Comparison of ENCODE assay signal across 10 cellular contexts in the genomic region with DNA sequence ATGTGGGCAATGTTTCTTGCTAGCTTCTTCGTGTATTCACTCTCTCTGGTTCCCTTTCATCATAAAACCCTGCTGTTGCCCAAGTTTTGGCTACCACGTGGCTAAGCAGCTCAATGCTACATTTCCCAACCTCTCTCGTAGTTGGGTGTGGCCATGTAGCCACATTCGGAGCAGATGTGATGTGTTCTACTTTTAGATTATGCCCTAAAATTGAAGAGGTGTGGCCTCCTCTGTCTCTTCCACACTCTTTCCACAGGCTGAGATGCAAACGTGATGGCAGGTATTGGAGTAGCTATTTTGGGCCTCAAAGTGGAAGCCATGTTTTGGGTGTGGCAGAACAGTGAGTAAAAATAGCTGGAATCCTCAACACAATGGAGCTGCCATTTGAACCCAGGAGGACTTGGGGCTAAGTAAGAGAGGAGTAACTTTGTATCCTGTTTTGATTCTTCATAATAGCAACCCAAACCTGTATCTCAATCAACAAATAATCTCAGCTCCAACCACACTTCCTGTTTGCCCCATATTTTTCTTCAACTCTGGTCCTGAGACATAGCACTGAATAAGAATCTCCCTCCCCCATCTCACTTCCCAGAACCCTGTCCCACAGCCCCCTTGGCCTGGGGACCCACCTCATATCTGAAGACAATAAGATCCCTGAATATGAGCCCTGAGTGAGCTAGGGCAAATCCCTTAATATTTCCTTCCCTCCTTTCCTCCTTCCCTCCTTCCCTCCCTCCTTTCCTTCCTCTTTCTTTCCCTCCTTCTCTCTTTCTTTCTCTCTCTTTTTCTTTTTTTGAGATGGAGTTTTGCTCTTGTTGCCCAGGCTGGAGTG. TPM values are rescaled to one million over a fixed set of nuclear protein-coding genes. Genes with fewer than 3 reads are reported as not detected.
DNase-seq lines count a peak whose midpoint lies in the region; ATAC-seq, FAIRE-seq and TF ChIP-seq lines count a peak whose summit lies in the region.
"Had no signal": no experiment of that assay in that cellular context is flagged by ENCODE, and none has a peak within 500 bp of the region (broad histone marks: within the 10 kb centered on the region; RNA-seq: fewer than 3 reads in every experiment).

No MANE protein-coding gene starts in this region.

- no peaks in the 10 kb centered on the region for H3K27me3 Mint-ChIP-seq in CD8-positive, alpha-beta T cell (ENCODE audit: low read depth)
- no peaks in the 10 kb centered on the region for H3K27me3 Mint-ChIP-seq in T-helper 2 cell treated with Interferon-gamma antibody and Interleukin-4, amounts not matched to agents 5 μg/mL and 100 μg/mL, for 36 hours (ENCODE audit: low read depth)

- peaks cover 12% of the 10 kb centered on the region for H3K79me2 ChIP-seq in HepG2 (ENCODE audit: insufficient read depth, low read length)

- POLR2A ChIA-PET in CD8-positive, alpha-beta T cell (lab: Charles Lee), result interaction anchor here (0.6 to 2.5 kb wide), 7 partner anchors 9 to 364 kb away, joined by 3 to 26 read pairs (median 4); partner anchors contain the start of genes APOBR, ATXN2L and SGF29
- POLR2A ChIA-PET in HepG2 (lab: Yijun Ruan, JAX), result interaction anchor here (1.4 to 1.5 kb wide), 2 partner anchors 8 to 75 kb away, joined by 6 to 8 read pairs; partner anchors contain the start of gene SULT1A1

- peak overlapping the region; percentile 92 for H3K27ac Mint-ChIP-seq in CD8-positive, alpha-beta T cell
- H3K27ac Mint-ChIP-seq in T-helper 2 cell treated with Interferon-gamma antibody and Interleukin-4, amounts not matched to agents 5 μg/mL and 100 μg/mL, for 36 hours, result peak overlapping the region; percentile 56

- H4K20me1 ChIP-seq in HepG2 (ENCODE audit: insufficient read depth, low read length), result no peaks in the 10 kb centered on the region

- TF ChIP-seq EP300 in HepG2 (IDR thresholded peaks at IDR 0.05; ENCODE audit: low read depth in 2 of 2, low read length in 2 of 2) (no peak), HepG2 (CRISPR knock-in tag; IDR thresholded peaks at IDR 0.05; ENCODE audit: borderline replicate concordance) (no peak)

- peak overlapping the region; percentile 63 for H3K4me3 Mint-ChIP-seq in CD8-positive, alpha-beta T cell
- H3K4me3 Mint-ChIP-seq in T-helper 2 cell treated with Interferon-gamma antibody and Interleukin-4, amounts not matched to agents 5 μg/mL and 100 μg/mL, for 36 hours, result no peak overlapping the region

- no peak overlapping the region for H3K9ac ChIP-seq in HepG2 (ENCODE audit: insufficient read depth, low read depth, low read length)

- no peak overlapping the region for H3K4me2 ChIP-seq in HepG2 (ENCODE audit: low read depth, low read length)

- DNase-seq in CD8-positive, alpha-beta T cell, result peak in 2 of 7 experiments; percentile 16 to 55
- no peak for DNase-seq in T-helper 2 cell treated with Interferon-gamma antibody and Interleukin-4, amounts not matched to agents 5 μg/mL and 100 μg/mL, for 36 hours (ENCODE audit: low spot score)
- DNase-seq in HepG2 (ENCODE audit: low spot score), result no peak
- no peak for DNase-seq in NCI-H146 (lab: John Stamatoyannopoulos, UW)
- no peak for DNase-seq in small intestine
- DNase-seq: EL, H7, NCI-H1436 treated with DMSO at 0.1 percent for 48 hours had no signal

- no TSS peak for BruUV-seq in HepG2 (replicated peaks; lab: Mats Ljungman, UMichigan)

- in situ Hi-C loops in HepG2 (cut with HindIII; ENCODE audit: extremely low pct_ligation_motif_present, low pct_unique_long_range_greater_than_20kb), result no loop called here

- no peak overlapping the region for H2AFZ ChIP-seq in HepG2 (ENCODE audit: low read length)

- no peak overlapping the region for H3K4me3 ChIP-seq in CD8-positive, alpha-beta T cell (ENCODE audit: low read depth, low read length)
- H3K4me3 ChIP-seq in HepG2 (replicated peaks in 1 of 3; ENCODE audit: insufficient read depth in 1 of 3, low read depth in 2 of 3, low read length in 3 of 3), result no peak overlapping the region
- no peak overlapping the region for H3K4me3 ChIP-seq in small intestine (ENCODE audit: low read depth in 1 of 2, low read length in 2 of 2)

- intact Hi-C loops in CD8-positive, alpha-beta T cell (cut with DNase I, micrococcal nuclease), result loop anchor here in 1 of 2 experiments (2.0 kb wide), 1 partner anchor 40 kb away; the partner anchor contains the start of gene APOBR
- intact Hi-C loops in HepG2 (cut with micrococcal nuclease; ENCODE audit: unreplicated experiment), result no loop called here

- no peak for TF ChIP-seq RAD21 in HepG2 (CRISPR knock-in tag; IDR thresholded peaks at IDR 0.05)

- no peaks in the 10 kb centered on the region for H3K36me3 Mint-ChIP-seq in CD8-positive, alpha-beta T cell
- H3K36me3 Mint-ChIP-seq in T-helper 2 cell treated with Interferon-gamma antibody and Interleukin-4, amounts not matched to agents 5 μg/mL and 100 μg/mL, for 36 hours (ENCODE audit: low read depth), result no peaks in the 10 kb centered on the region

- no peak for TF ChIP-seq POLR2A in HepG2 (IDR thresholded peaks at IDR 0.05; ENCODE audit: insufficient read depth in 1 of 2, low read depth in 2 of 2, low read length in 2 of 2)

- H3K9me3 Mint-ChIP-seq in CD8-positive, alpha-beta T cell, result peaks cover 6% of the 10 kb centered on the region
- H3K9me3 Mint-ChIP-seq in T-helper 2 cell treated with Interferon-gamma antibody and Interleukin-4, amounts not matched to agents 5 μg/mL and 100 μg/mL, for 36 hours, result peaks cover 4% of the 10 kb centered on the region

- no peak overlapping the region for H3K27ac ChIP-seq in CD8-positive, alpha-beta T cell (ENCODE audit: low read depth, low read length)
- H3K27ac ChIP-seq in HepG2 (ENCODE audit: extremely low read length, insufficient read depth, low read length) (no peak overlapping the region), small intestine (ENCODE audit: low read depth in 1 of 2, low read length in 1 of 2) (peak overlapping the region in 1 of 2 donors; percentile 55)

- H3K4me1 Mint-ChIP-seq in CD8-positive, alpha-beta T cell (ENCODE audit: low read depth), result peaks cover 40% of the 10 kb centered on the region
- peaks cover 14% of the 10 kb centered on the region for H3K4me1 Mint-ChIP-seq in T-helper 2 cell treated with Interferon-gamma antibody and Interleukin-4, amounts not matched to agents 5 μg/mL and 100 μg/mL, for 36 hours (ENCODE audit: low read depth)

- no peaks in the 10 kb centered on the region for H3K27me3 ChIP-seq in CD8-positive, alpha-beta T cell (ENCODE audit: insufficient read depth, low read length)
- H3K27me3 ChIP-seq in HepG2 (ENCODE audit: control insufficient read depth in 1 of 2, insufficient read depth in 2 of 2, low read length in 2 of 2), result no peaks in the 10 kb centered on the region
- H3K27me3 ChIP-seq in small intestine (ENCODE audit: control insufficient read depth in 2 of 2, insufficient read depth in 2 of 2, low read length in 2 of 2), result no peaks in the 10 kb centered on the region

- TF ChIP-seq CTCF in CD8-positive, alpha-beta T cell (IDR thresholded peaks at IDR 0.05), result no peak
- TF ChIP-seq CTCF in HepG2 (CRISPR knock-in tag; IDR thresholded peaks at IDR 0.05), result no peak

- 78% methylated on average over 5 of the region's 5 CpGs for WGBS in HepG2 (ENCODE audit: low lambda C conversion rate)
- 68 to 82% (median 71%) methylated on average over 5 of the region's 5 CpGs for WGBS in small intestine, 3 donors

- CTCF ChIA-PET in CD8-positive, alpha-beta T cell (lab: Charles Lee), result interaction anchor here (0.7 to 1.4 kb wide), 4 partner anchors 9 to 20 kb away, joined by 3 to 7 read pairs (median 3); no protein-coding TSS in a partner anchor
- CTCF ChIA-PET in HepG2 (lab: Yijun Ruan, JAX; ENCODE audit: low intra/inter-chr PET ratio, low total read pairs), result no interaction called here

- no peaks in the 10 kb centered on the region for H3K36me3 ChIP-seq in CD8-positive, alpha-beta T cell (ENCODE audit: insufficient read depth, low read length)
- H3K36me3 ChIP-seq in HepG2 (replicated peaks in 1 of 2; ENCODE audit: control insufficient read depth in 1 of 2, insufficient read depth in 2 of 2, low read length in 2 of 2), result peaks cover 0 to 3% of the 10 kb centered on the region in 2 experiments; a peak in 1 of 5 replicates
- no peaks in the 10 kb centered on the region for H3K36me3 ChIP-seq in small intestine (ENCODE audit: control insufficient read depth in 2 of 2, insufficient read depth in 2 of 2, low read length in 2 of 2)

- ATAC-seq in CD8-positive, alpha-beta T cell, result peak; percentile 64
- no peak for ATAC-seq in HepG2
- ATAC-seq in GM19351 (IDR thresholded peaks at IDR 0.05; ENCODE audit: unreplicated experiment), result no peak
- ATAC-seq: activated CD4-positive, CD25-positive, alpha-beta regulatory T cell treated with anti-CD3 and anti-CD28 coated beads, Interleukin-2, amount 50 U/mL, for 24 hours had no signal

- H3K9me3 ChIP-seq in CD8-positive, alpha-beta T cell (ENCODE audit: low read length), result no peaks in the 10 kb centered on the region
- H3K9me3 ChIP-seq in HepG2 (ENCODE audit: low read length) (no peaks in the 10 kb centered on the region), small intestine (ENCODE audit: control insufficient read depth, low read depth) (no peaks in the 10 kb centered on the region)

- FAIRE-seq in HepG2 (lab: Jason Lieb, UNC) (no peak), small intestine (lab: Jason Lieb, UNC) (no peak)

- peaks cover 15% of the 10 kb centered on the region for H3K4me1 ChIP-seq in CD8-positive, alpha-beta T cell (ENCODE audit: insufficient read depth, low read length)
- H3K4me1 ChIP-seq in HepG2 (ENCODE audit: insufficient read depth, low read length) (peaks cover 60% of the 10 kb centered on the region), small intestine (ENCODE audit: control insufficient read depth in 2 of 2, insufficient read depth in 1 of 2, low read depth in 1 of 2, low read length in 1 of 2) (peaks cover 0 to 5% of the 10 kb centered on the region in 2 donors)

RNA-seq across cellular contexts. Expression of gene NUPR1, which starts 4.0 kb away (rescaled TPM):
- not detected for total RNA-seq in CD8-positive, alpha-beta T cell
- 18.0 and 23.9 TPM in 2 replicates for total RNA-seq in HepG2 (2016; rRNA removed; fragmentation: Illumina TruSeq; extraction: Trizol)
- 7.4 and 7.5 TPM in 2 replicates for total RNA-seq in HepG2 (2016; cell fraction: cytosol; rRNA removed; fragmentation: Illumina TruSeq; extraction: Trizol; ENCODE audit: low read depth)
- total RNA-seq in HepG2 (2016; cell fraction: insoluble cytoplasmic fraction; rRNA removed; fragmentation: Illumina TruSeq; extraction: Trizol), result 18.2 and 22.3 TPM in 2 replicates
- 9.6 and 12.0 TPM in 2 replicates for total RNA-seq in HepG2 (2016; cell fraction: membrane; rRNA removed; fragmentation: Illumina TruSeq; extraction: Trizol)
- 6.4 and 6.7 TPM in 2 replicates for total RNA-seq in HepG2 (2016; cell fraction: nucleus; rRNA removed; fragmentation: Illumina TruSeq; extraction: Trizol)
- 20.7 and 25.6 TPM in 2 replicates for polyA plus RNA-seq in HepG2 (2011; rRNA removed)
- polyA plus RNA-seq in HepG2 (2011; cell fraction: cytosol; rRNA removed), result 6.7 and 11.7 TPM in 2 replicates
- polyA plus RNA-seq in HepG2 (2011; cell fraction: nucleus; rRNA removed), result 8.3 and 9.2 TPM in 2 replicates
- 5.3 and 10.3 TPM in 2 replicates for polyA plus RNA-seq in HepG2 (2012)
- 17.0 and 17.7 TPM in 2 replicates for polyA plus RNA-seq in HepG2 (2016; cell fraction: cytosol; fragmentation: Illumina TruSeq; extraction: Trizol; ENCODE audit: low read depth)
- polyA plus RNA-seq in HepG2 (2016; cell fraction: insoluble cytoplasmic fraction; fragmentation: Illumina TruSeq; extraction: Trizol; ENCODE audit: low read depth), result 33.9 and 41.5 TPM in 2 replicates
- polyA plus RNA-seq in HepG2 (2016; cell fraction: membrane; fragmentation: Illumina TruSeq; extraction: Trizol; ENCODE audit: low read depth), result 18.7 and 22.5 TPM in 2 replicates
- 19.8 and 24.6 TPM in 2 replicates for polyA plus RNA-seq in HepG2 (2016; cell fraction: nucleus; fragmentation: Illumina TruSeq; extraction: Trizol; ENCODE audit: insufficient read depth, low read depth)
- 1.6 and 2.1 TPM in 2 replicates for polyA minus RNA-seq in HepG2 (2011; rRNA and poly(A)+ RNA removed; ENCODE audit: low replicate concordance)
- polyA minus RNA-seq in HepG2 (2011; cell fraction: cytosol; rRNA and poly(A)+ RNA removed), result 3.0 and 3.5 TPM in 2 replicates
- 2.4 and 4.7 TPM in 2 replicates for polyA minus RNA-seq in HepG2 (2011; cell fraction: nucleus; rRNA and poly(A)+ RNA removed)
- 100 to 1,000 TPM in 1 of 3 donors, 10 to 100 TPM in 1, 1 to 10 TPM in 1; 3.1 to 104 (median 19.5) TPM for polyA plus RNA-seq in small intestine
- total RNA-seq: H7 had no signal

RNA-seq across cellular contexts. Expression of gene SGF29, which starts 19.0 kb away (rescaled TPM):
- total RNA-seq in CD8-positive, alpha-beta T cell, result 10 to 100 TPM; 41.1 to 44.5 TPM
- total RNA-seq in HepG2 (2016; rRNA removed; fragmentation: Illumina TruSeq; extraction: Trizol), result 21.2 and 29.4 TPM in 2 replicates
- total RNA-seq in HepG2 (2016; cell fraction: cytosol; rRNA removed; fragmentation: Illumina TruSeq; extraction: Trizol; ENCODE audit: low read depth), result 26.2 and 36.6 TPM in 2 replicates
- total RNA-seq in HepG2 (2016; cell fraction: insoluble cytoplasmic fraction; rRNA removed; fragmentation: Illumina TruSeq; extraction: Trizol), result 15.6 and 27.3 TPM in 2 replicates
- total RNA-seq in HepG2 (2016; cell fraction: membrane; rRNA removed; fragmentation: Illumina TruSeq; extraction: Trizol), result 15.4 and 17.8 TPM in 2 replicates
- 19.6 and 24.7 TPM in 2 replicates for total RNA-seq in HepG2 (2016; cell fraction: nucleus; rRNA removed; fragmentation: Illumina TruSeq; extraction: Trizol)
- 5.0 and 5.4 TPM in 2 replicates for polyA plus RNA-seq in HepG2 (2011; rRNA removed)
- polyA plus RNA-seq in HepG2 (2011; cell fraction: cytosol; rRNA removed), result 2.3 and 3.5 TPM in 2 replicates
- 15.5 and 19.7 TPM in 2 replicates for polyA plus RNA-seq in HepG2 (2011; cell fraction: nucleus; rRNA removed)
- polyA plus RNA-seq in HepG2 (2012), result 20.2 and 32.1 TPM in 2 replicates
- 8.6 and 9.4 TPM in 2 replicates for polyA plus RNA-seq in HepG2 (2016; cell fraction: cytosol; fragmentation: Illumina TruSeq; extraction: Trizol; ENCODE audit: low read depth)
- polyA plus RNA-seq in HepG2 (2016; cell fraction: insoluble cytoplasmic fraction; fragmentation: Illumina TruSeq; extraction: Trizol; ENCODE audit: low read depth), result 14.8 and 18.5 TPM in 2 replicates
- 8.0 and 9.0 TPM in 2 replicates for polyA plus RNA-seq in HepG2 (2016; cell fraction: membrane; fragmentation: Illumina TruSeq; extraction: Trizol; ENCODE audit: low read depth)
- polyA plus RNA-seq in HepG2 (2016; cell fraction: nucleus; fragmentation: Illumina TruSeq; extraction: Trizol; ENCODE audit: insufficient read depth, low read depth), result 36.0 and 46.1 TPM in 2 replicates
- 10.9 and 13.8 TPM in 2 replicates for polyA minus RNA-seq in HepG2 (2011; rRNA and poly(A)+ RNA removed; ENCODE audit: low replicate concordance)
- polyA minus RNA-seq in HepG2 (2011; cell fraction: cytosol; rRNA and poly(A)+ RNA removed), result 5.9 and 8.4 TPM in 2 replicates
- 9.9 and 14.9 TPM in 2 replicates for polyA minus RNA-seq in HepG2 (2011; cell fraction: nucleus; rRNA and poly(A)+ RNA removed)
- 10 to 100 TPM; 18.1 to 46.3 (median 42.2) TPM for polyA plus RNA-seq in small intestine

RNA-seq across cellular contexts. Expression of gene IL27, which starts 28.1 kb away (rescaled TPM):
- not detected for total RNA-seq in CD8-positive, alpha-beta T cell
- total RNA-seq in HepG2 (2016; rRNA removed; fragmentation: Illumina TruSeq; extraction: Trizol), result 0.13 TPM in 1 of 2 replicates, not detected in the other
- total RNA-seq in HepG2 (2016; cell fraction: cytosol; rRNA removed; fragmentation: Illumina TruSeq; extraction: Trizol; ENCODE audit: low read depth), result not detected in 2 replicates
- not detected in 2 replicates for total RNA-seq in HepG2 (2016; cell fraction: insoluble cytoplasmic fraction; rRNA removed; fragmentation: Illumina TruSeq; extraction: Trizol)
- total RNA-seq in HepG2 (2016; cell fraction: membrane; rRNA removed; fragmentation: Illumina TruSeq; extraction: Trizol), result 0.17 TPM in 1 of 2 replicates, not detected in the other
- not detected in 2 replicates for total RNA-seq in HepG2 (2016; cell fraction: nucleus; rRNA removed; fragmentation: Illumina TruSeq; extraction: Trizol)
- polyA plus RNA-seq in HepG2 (2011; rRNA removed), result 0.29 and 0.54 TPM in 2 replicates
- 0.26 and 0.31 TPM in 2 replicates for polyA plus RNA-seq in HepG2 (2011; cell fraction: cytosol; rRNA removed)
- 0.50 and 0.71 TPM in 2 replicates for polyA plus RNA-seq in HepG2 (2011; cell fraction: nucleus; rRNA removed)
- 0.16 and 0.35 TPM in 2 replicates for polyA plus RNA-seq in HepG2 (2012)
- not detected in 2 replicates for polyA plus RNA-seq in HepG2 (2016; cell fraction: cytosol; fragmentation: Illumina TruSeq; extraction: Trizol; ENCODE audit: low read depth)
- not detected in 2 replicates for polyA plus RNA-seq in HepG2 (2016; cell fraction: insoluble cytoplasmic fraction; fragmentation: Illumina TruSeq; extraction: Trizol; ENCODE audit: low read depth)
- not detected in 2 replicates for polyA plus RNA-seq in HepG2 (2016; cell fraction: membrane; fragmentation: Illumina TruSeq; extraction: Trizol; ENCODE audit: low read depth)
- polyA plus RNA-seq in HepG2 (2016; cell fraction: nucleus; fragmentation: Illumina TruSeq; extraction: Trizol; ENCODE audit: insufficient read depth, low read depth), result not detected in 2 replicates
- 0.76 TPM in 1 of 2 replicates, not detected in the other for polyA minus RNA-seq in HepG2 (2011; rRNA and poly(A)+ RNA removed; ENCODE audit: low replicate concordance)
- polyA minus RNA-seq in HepG2 (2011; cell fraction: cytosol; rRNA and poly(A)+ RNA removed), result not detected in 2 replicates
- not detected in 2 replicates for polyA minus RNA-seq in HepG2 (2011; cell fraction: nucleus; rRNA and poly(A)+ RNA removed)
- polyA plus RNA-seq in small intestine, result under 1 TPM in 1 of 3 donors, not detected in 2; 0.15 TPM
- total RNA-seq: H7 had no signal

RNA-seq across cellular contexts. Expression of gene APOBR, which starts 40.3 kb away (rescaled TPM):
- 1 to 10 TPM; 6.3 TPM for total RNA-seq in CD8-positive, alpha-beta T cell
- 0.11 TPM in 1 of 2 replicates, not detected in the other for total RNA-seq in HepG2 (2016; rRNA removed; fragmentation: Illumina TruSeq; extraction: Trizol)
- total RNA-seq in HepG2 (2016; cell fraction: cytosol; rRNA removed; fragmentation: Illumina TruSeq; extraction: Trizol; ENCODE audit: low read depth), result not detected in 2 replicates
- total RNA-seq in HepG2 (2016; cell fraction: insoluble cytoplasmic fraction; rRNA removed; fragmentation: Illumina TruSeq; extraction: Trizol), result 0.15 TPM in 1 of 2 replicates, not detected in the other
- not detected in 2 replicates for total RNA-seq in HepG2 (2016; cell fraction: membrane; rRNA removed; fragmentation: Illumina TruSeq; extraction: Trizol)
- total RNA-seq in HepG2 (2016; cell fraction: nucleus; rRNA removed; fragmentation: Illumina TruSeq; extraction: Trizol), result 0.09 TPM in 1 of 2 replicates, not detected in the other
- polyA plus RNA-seq in HepG2 (2011; rRNA removed), result 0.03 TPM in 2 replicates
- polyA plus RNA-seq in HepG2 (2011; cell fraction: cytosol; rRNA removed), result 0.01 and 0.03 TPM in 2 replicates
- polyA plus RNA-seq in HepG2 (2011; cell fraction: nucleus; rRNA removed), result 0.07 and 0.11 TPM in 2 replicates
- polyA plus RNA-seq in HepG2 (2012), result 0.13 and 0.17 TPM in 2 replicates
- not detected in 2 replicates for polyA plus RNA-seq in HepG2 (2016; cell fraction: cytosol; fragmentation: Illumina TruSeq; extraction: Trizol; ENCODE audit: low read depth)
- 0.08 and 0.14 TPM in 2 replicates for polyA plus RNA-seq in HepG2 (2016; cell fraction: insoluble cytoplasmic fraction; fragmentation: Illumina TruSeq; extraction: Trizol; ENCODE audit: low read depth)
- polyA plus RNA-seq in HepG2 (2016; cell fraction: membrane; fragmentation: Illumina TruSeq; extraction: Trizol; ENCODE audit: low read depth), result not detected in 2 replicates
- polyA plus RNA-seq in HepG2 (2016; cell fraction: nucleus; fragmentation: Illumina TruSeq; extraction: Trizol; ENCODE audit: insufficient read depth, low read depth), result 0.23 and 0.61 TPM in 2 replicates
- 0.04 TPM in 1 of 2 replicates, not detected in the other for polyA minus RNA-seq in HepG2 (2011; rRNA and poly(A)+ RNA removed; ENCODE audit: low replicate concordance)
- polyA minus RNA-seq in HepG2 (2011; cell fraction: cytosol; rRNA and poly(A)+ RNA removed), result not detected in 2 replicates
- polyA minus RNA-seq in HepG2 (2011; cell fraction: nucleus; rRNA and poly(A)+ RNA removed), result not detected in 2 replicates
- 1 to 10 TPM in 2 of 3 donors, under 1 TPM in 1; 0.89 to 2.7 (median 1.9) TPM for polyA plus RNA-seq in small intestine
- total RNA-seq: H7 had no signal

RNA-seq across cellular contexts. Expression of gene CLN3, which starts 42.9 kb away (rescaled TPM):
- total RNA-seq in CD8-positive, alpha-beta T cell, result 10 to 100 TPM; 37.0 to 43.2 TPM
- 19.9 and 23.4 TPM in 2 replicates for total RNA-seq in HepG2 (2016; rRNA removed; fragmentation: Illumina TruSeq; extraction: Trizol)
- total RNA-seq in HepG2 (2016; cell fraction: cytosol; rRNA removed; fragmentation: Illumina TruSeq; extraction: Trizol; ENCODE audit: low read depth), result 16.4 and 17.6 TPM in 2 replicates
- 16.8 and 28.9 TPM in 2 replicates for total RNA-seq in HepG2 (2016; cell fraction: insoluble cytoplasmic fraction; rRNA removed; fragmentation: Illumina TruSeq; extraction: Trizol)
- 25.5 and 34.7 TPM in 2 replicates for total RNA-seq in HepG2 (2016; cell fraction: membrane; rRNA removed; fragmentation: Illumina TruSeq; extraction: Trizol)
- 24.0 and 25.3 TPM in 2 replicates for total RNA-seq in HepG2 (2016; cell fraction: nucleus; rRNA removed; fragmentation: Illumina TruSeq; extraction: Trizol)
- polyA plus RNA-seq in HepG2 (2011; rRNA removed), result 46.8 and 50.0 TPM in 2 replicates
- polyA plus RNA-seq in HepG2 (2011; cell fraction: cytosol; rRNA removed), result 29.8 and 31.5 TPM in 2 replicates
- polyA plus RNA-seq in HepG2 (2011; cell fraction: nucleus; rRNA removed), result 100 and 142 TPM in 2 replicates
- polyA plus RNA-seq in HepG2 (2012), result 24.9 and 33.5 TPM in 2 replicates
- 28.0 and 32.1 TPM in 2 replicates for polyA plus RNA-seq in HepG2 (2016; cell fraction: cytosol; fragmentation: Illumina TruSeq; extraction: Trizol; ENCODE audit: low read depth)
- polyA plus RNA-seq in HepG2 (2016; cell fraction: insoluble cytoplasmic fraction; fragmentation: Illumina TruSeq; extraction: Trizol; ENCODE audit: low read depth), result 28.8 and 31.3 TPM in 2 replicates
- 47.1 and 49.1 TPM in 2 replicates for polyA plus RNA-seq in HepG2 (2016; cell fraction: membrane; fragmentation: Illumina TruSeq; extraction: Trizol; ENCODE audit: low read depth)
- polyA plus RNA-seq in HepG2 (2016; cell fraction: nucleus; fragmentation: Illumina TruSeq; extraction: Trizol; ENCODE audit: insufficient read depth, low read depth), result 79.1 and 84.7 TPM in 2 replicates
- 60.6 and 68.2 TPM in 2 replicates for polyA minus RNA-seq in HepG2 (2011; rRNA and poly(A)+ RNA removed; ENCODE audit: low replicate concordance)
- polyA minus RNA-seq in HepG2 (2011; cell fraction: cytosol; rRNA and poly(A)+ RNA removed), result 5.8 and 16.4 TPM in 2 replicates
- polyA minus RNA-seq in HepG2 (2011; cell fraction: nucleus; rRNA and poly(A)+ RNA removed), result 14.5 and 15.5 TPM in 2 replicates
- 10 to 100 TPM in 1 of 3 donors, 1 to 10 TPM in 2; 4.7 to 30.9 (median 9.7) TPM for polyA plus RNA-seq in small intestine

Comparison
In these comparisons a context has a peak if more than half of its experiments do, and no peak if none do; other contexts are left out.
1. RNA of gene NUPR1, which starts 4.0 kb away (total RNA-seq): 6.4 to 23.9 TPM in HepG2; not detected in CD8-positive, alpha-beta T cell; every median in the first group is over 4 times any median in the second.